ENCODE assay signal across 13 cellular contexts in genomic region chr15:75840659-75841058, GRCh38. TPM values are rescaled to one million over a fixed set of nuclear protein-coding genes. Genes with fewer than 3 reads are reported as not detected.
DNase-seq lines count a peak whose midpoint lies in the region; ATAC-seq, FAIRE-seq and TF ChIP-seq lines count a peak whose summit lies in the region.
"Had no signal": no experiment of that assay in that cellular context is flagged by ENCODE, and none has a peak within 500 bp of the region (broad histone marks: within the 10 kb centered on the region; RNA-seq: fewer than 3 reads in every experiment).

No MANE protein-coding gene starts in this region.

- no peak overlapping the region for H3K4me3 Mint-ChIP-seq in immature natural killer cell

- H2AFZ ChIP-seq in H1 (ENCODE audit: low read length), result no peak overlapping the region

- H2BK5ac ChIP-seq in H1 (ENCODE audit: low read depth, low read length) (no peak overlapping the region), mesendoderm (ENCODE audit: low read length) (no peak overlapping the region)

- H4K8ac ChIP-seq in H1 (ENCODE audit: extremely low read depth, insufficient read depth, low read length) (no peak overlapping the region), mesendoderm (ENCODE audit: low read depth, low read length) (no peak overlapping the region)

- no peak for FAIRE-seq in H1 (lab: Jason Lieb, UNC)

- H2BK12ac ChIP-seq in H1 (ENCODE audit: low read depth, low read length), result no peak overlapping the region

- no peaks in the 10 kb centered on the region for H3K9me3 ChIP-seq in H1 (ENCODE audit: insufficient read depth in 2 of 2, low read depth in 1 of 2, low read length in 1 of 2)

- H3K27ac Mint-ChIP-seq in immature natural killer cell, result peak overlapping the region in 2 of 6 donors; percentile 7
- H3K27ac Mint-ChIP-seq: activated T-helper 2 cell treated with anti-CD3 and anti-CD28 coated beads, Interferon-gamma antibody, Interleukin-2, Interleukin-4, amounts not matched to agents 10 μg/mL and 5 μg/mL and 100 μg/mL, durations not matched to agents 14 hours and 24 hours and 36 hours; naive B cell had no signal

- H3K23me2 ChIP-seq in H1 (ENCODE audit: low read depth, low read length), result peaks cover 12% of the 10 kb centered on the region

- H3K14ac ChIP-seq in H1 (ENCODE audit: insufficient read length), result no peak overlapping the region

- H4K5ac ChIP-seq in H1 (ENCODE audit: insufficient read length, low read depth, low read length) (no peak overlapping the region), mesendoderm (ENCODE audit: low read length) (no peak overlapping the region)

- H3K56ac ChIP-seq in H1 (replicated peaks; ENCODE audit: insufficient read length, low read depth, low read length), result no peak overlapping the region
- no peak overlapping the region for H3K56ac ChIP-seq in mesendoderm (ENCODE audit: low read length)

- H3K36me3 ChIP-seq in H1 (ENCODE audit: control insufficient read depth in 2 of 4, insufficient read depth in 4 of 4, low read length in 3 of 4) (no peaks in the 10 kb centered on the region; a peak in 1 of 8 replicates), mesendoderm (ENCODE audit: control insufficient read depth, insufficient read depth, low read length) (no peaks in the 10 kb centered on the region)

- no peak overlapping the region for H2AK5ac ChIP-seq in H1 (ENCODE audit: low read depth, low read length)
- no peak overlapping the region for H2AK5ac ChIP-seq in mesendoderm (ENCODE audit: low read length)

- no peaks in the 10 kb centered on the region for H3K9me3 Mint-ChIP-seq in immature natural killer cell
- H3K9me3 Mint-ChIP-seq: activated T-helper 2 cell treated with anti-CD3 and anti-CD28 coated beads, Interferon-gamma antibody, Interleukin-2, Interleukin-4, amounts not matched to agents 10 μg/mL and 5 μg/mL and 100 μg/mL, durations not matched to agents 14 hours and 24 hours and 36 hours; naive B cell had no signal

- peaks cover 8% of the 10 kb centered on the region in 2 experiments for H4K20me1 ChIP-seq in H1 (replicated peaks in 1 of 2; ENCODE audit: control insufficient read depth in 1 of 2, insufficient read depth in 2 of 2, low read length in 2 of 2)

- H4K91ac ChIP-seq in H1 (replicated peaks; ENCODE audit: insufficient read length, low read length), result no peak overlapping the region

- H2BK120ac ChIP-seq in H1 (replicated peaks; ENCODE audit: low read depth, low read length) (no peak overlapping the region), mesendoderm (ENCODE audit: low read depth, low read length) (no peak overlapping the region)

- H3K27ac ChIP-seq in H1 (ENCODE audit: low read depth, low read length), result no peak overlapping the region
- H3K27ac ChIP-seq in mesendoderm (ENCODE audit: low read depth, low read length), result no peak overlapping the region

- H3K4ac ChIP-seq in H1 (replicated peaks; ENCODE audit: insufficient read length, low read depth, low read length), result no peak overlapping the region
- H3K4ac ChIP-seq in mesendoderm (ENCODE audit: low read depth, low read length), result no peak overlapping the region

- DNase-seq in AG09309 (ENCODE audit: low read depth), result peak; percentile 28
- peak; percentile 10 for DNase-seq in NCI-H2171 (lab: John Stamatoyannopoulos, UW)
- DNase-seq in H1 (ENCODE audit: low read depth in 1 of 2, low spot score in 2 of 2), result no peak
- DNase-seq in mesendoderm, result peak; percentile 55
- DNase-seq in stimulated activated naive CD4-positive, alpha-beta T cell (lab: John Stamatoyannopoulos, UW), result no peak
- DNase-seq in immature natural killer cell, result no peak
- DNase-seq in activated naive CD4-positive, alpha-beta T cell treated with anti-CD3 and anti-CD28 coated beads, Interleukin-2, amount 50 U/mL, for 16 hours, result no peak
- DNase-seq: KG1, naive B cell, NCI-H748 treated with DMSO at 0.1 percent for 48 hours, T-helper 9 cell had no signal

- POLR2A ChIA-PET in H1 (lab: Charles Lee; ENCODE audit: partially characterized antibody), result interaction anchor here (1.3 to 6.6 kb wide), 4 partner anchors 9 to 103 kb away, joined by 3 to 43 read pairs (median 10); partner anchors contain the start of gene FBXO22

- peaks cover 2 to 20% (median 9%) of the 10 kb centered on the region in 4 experiments; a peak in 6 of 7 replicates for H3K27me3 ChIP-seq in H1 (replicated peaks in 1 of 4; ENCODE audit: control insufficient read depth in 3 of 4, extremely low read depth in 1 of 4, insufficient read depth in 3 of 4, low read length in 3 of 4)
- no peaks in the 10 kb centered on the region for H3K27me3 ChIP-seq in mesendoderm (ENCODE audit: insufficient read depth, low read length, poor library complexity)

- H3K4me3 ChIP-seq in AG09309 (ENCODE audit: control insufficient read depth, low read depth, low read length), result no peak overlapping the region
- no peak overlapping the region for H3K4me3 ChIP-seq in H1 (ENCODE audit: extremely low read depth in 1 of 4, insufficient read depth in 2 of 4, low read depth in 3 of 4, low read length in 4 of 4)
- H3K4me3 ChIP-seq in mesendoderm (ENCODE audit: low read length), result no peak overlapping the region

- no peak for TF ChIP-seq POLR2A in H1 (IDR thresholded peaks at IDR 0.05; ENCODE audit: control extremely low read depth in 1 of 2, low read depth in 2 of 2, low read length in 2 of 2)

- TF ChIP-seq RAD21 in H1 (IDR thresholded peaks at IDR 0.05 in 1 of 2, conservative IDR thresholded peaks at IDR 0.05 in 1 of 2; ENCODE audit: low read depth in 2 of 2, low read length in 2 of 2), result no peak

- H3K4me1 Mint-ChIP-seq in immature natural killer cell, result peaks cover 24 to 33% of the 10 kb centered on the region in 2 donors

- H3K27me3 Mint-ChIP-seq in immature natural killer cell (ENCODE audit: low read depth in 3 of 3), result peaks cover 0 to 9% (median 8%) of the 10 kb centered on the region in 3 donors
- H3K27me3 Mint-ChIP-seq: naive B cell had no signal

- H2BK15ac ChIP-seq in H1 (ENCODE audit: low read length) (no peak overlapping the region), mesendoderm (replicated peaks; ENCODE audit: low read depth) (no peak overlapping the region)

- peaks cover 4% of the 10 kb centered on the region; the same call in 1 of the 2 replicates for H3K79me1 ChIP-seq in H1 (ENCODE audit: low read depth, low read length)
- peaks cover 9% of the 10 kb centered on the region for H3K79me1 ChIP-seq in mesendoderm (ENCODE audit: low read length)

- H3K79me2 ChIP-seq in H1 (ENCODE audit: control insufficient read depth in 1 of 2, insufficient read depth in 2 of 2, low read length in 2 of 2), result peaks cover 11 to 16% of the 10 kb centered on the region in 2 experiments
- peaks cover 16% of the 10 kb centered on the region for H3K79me2 ChIP-seq in mesendoderm (ENCODE audit: control insufficient read depth, insufficient read depth, low read length)

- no peak overlapping the region for H3K23ac ChIP-seq in H1 (ENCODE audit: insufficient read length)
- no peak overlapping the region for H3K23ac ChIP-seq in mesendoderm (ENCODE audit: low read length)

- no peak overlapping the region for H3K9ac ChIP-seq in H1 (replicated peaks in 1 of 4; ENCODE audit: extremely low read depth in 1 of 4, low read depth in 3 of 4, low read length in 3 of 4)
- no peak overlapping the region for H3K9ac ChIP-seq in mesendoderm (ENCODE audit: low read length)

- peaks cover 0 to 4% (median 0%) of the 10 kb centered on the region in 3 donors for H3K36me3 Mint-ChIP-seq in immature natural killer cell
- H3K36me3 Mint-ChIP-seq: naive B cell had no signal

- CTCF ChIA-PET in H1 (lab: Charles Lee; ENCODE audit: partially characterized antibody), result interaction anchor here (0.7 to 2.3 kb wide), 9 partner anchors 8 to 298 kb away, joined by 3 to 12 read pairs (median 4); partner anchors contain the start of gene FBXO22

- no peak overlapping the region for H3K18ac ChIP-seq in H1 (ENCODE audit: extremely low read depth, low read length)
- no peak overlapping the region for H3K18ac ChIP-seq in mesendoderm (ENCODE audit: low read length)

- no peak for TF ChIP-seq EP300 in H1 (IDR thresholded peaks at IDR 0.05; ENCODE audit: borderline replicate concordance in 1 of 2, low read depth in 2 of 2, low read length in 2 of 2)

- H3K4me1 ChIP-seq in H1 (replicated peaks in 1 of 4; ENCODE audit: control insufficient read depth in 3 of 4, insufficient read depth in 4 of 4, low read length in 3 of 4), result peaks cover 0 to 12% (median 8%) of the 10 kb centered on the region in 4 experiments
- peaks cover 8% of the 10 kb centered on the region for H3K4me1 ChIP-seq in mesendoderm (ENCODE audit: control insufficient read depth, low read depth, low read length)

- H2BK20ac ChIP-seq in H1 (ENCODE audit: low read length), result no peak overlapping the region

- ATAC-seq in GM18907 (IDR thresholded peaks at IDR 0.05; ENCODE audit: unreplicated experiment), result no peak

- no peak overlapping the region for H3K4me2 ChIP-seq in H1 (ENCODE audit: insufficient read depth in 1 of 2, low read depth in 2 of 2, low read length in 2 of 2)
- no peak overlapping the region for H3K4me2 ChIP-seq in mesendoderm (ENCODE audit: low read length)

- TF ChIP-seq CTCF in AG09309 (IDR thresholded peaks at IDR 0.05; ENCODE audit: control insufficient read depth, insufficient read depth, low read depth, low read length, missing control alignments) (no peak), H1 (IDR thresholded peaks at IDR 0.05; ENCODE audit: control extremely low read depth in 1 of 3, insufficient read depth in 1 of 3, low read depth in 1 of 3, low read length in 3 of 3) (no peak)

TF ChIP-seq in H1, 55 proteins besides CTCF, POLR2A, EP300 and RAD21 (continues in another document):
- TF ChIP-seq, protein P1, sequence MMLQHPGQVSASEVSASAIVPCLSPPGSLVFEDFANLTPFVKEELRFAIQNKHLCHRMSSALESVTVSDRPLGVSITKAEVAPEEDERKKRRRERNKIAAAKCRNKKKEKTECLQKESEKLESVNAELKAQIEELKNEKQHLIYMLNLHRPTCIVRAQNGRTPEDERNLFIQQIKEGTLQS (IDR thresholded peaks at IDR 0.05; ENCODE audit: insufficient read depth, low read depth, low read length), result peak; percentile 54; the same call in 1 of the 2 replicates

RNA-seq across cellular contexts. Expression of gene UBE2Q2, which starts 2.6 kb away (rescaled TPM):
- 22.4 and 22.7 TPM in 2 replicates for total RNA-seq in H1 (2021; fragmentation: NEBNext Ultra II Directional; extraction: Animal tissue kit (Norgen Biotek cat#: 25700))
- polyA plus RNA-seq in H1 (2011; rRNA removed), result 6.5 and 10.1 TPM in 2 replicates
- polyA plus RNA-seq in H1 (2011; cell fraction: cytosol; rRNA removed), result 12.3 TPM
- polyA plus RNA-seq in H1 (2011; cell fraction: nucleus; rRNA removed), result 13.9 TPM
- 9.2 to 14.6 TPM (median 10.4 TPM) in 4 replicates for polyA plus RNA-seq in H1 (2012, experiment 1 of 2)
- 1.3 TPM for polyA plus RNA-seq in H1 (2012, experiment 2 of 2)
- 12.7 TPM for polyA plus RNA-seq in H1 (2013, experiment 1 of 2)
- 13.4 TPM for polyA plus RNA-seq in H1 (2013, experiment 2 of 2)
- 8.8 and 9.4 TPM in 2 replicates for polyA minus RNA-seq in H1 (2011; rRNA and poly(A)+ RNA removed)
- 9.2 TPM for polyA minus RNA-seq in H1 (2011; cell fraction: cytosol; rRNA and poly(A)+ RNA removed)
- polyA minus RNA-seq in H1 (2011; cell fraction: nucleus; rRNA and poly(A)+ RNA removed), result 30.1 TPM
- 15.2 TPM for polyA plus RNA-seq in mesendoderm (2013, experiment 1 of 2)
- 14.8 TPM for polyA plus RNA-seq in mesendoderm (2013, experiment 2 of 2)
- polyA plus RNA-seq in immature natural killer cell, result 10 to 100 TPM; 38.9 to 55.7 (median 52.1) TPM

Comparison
In these comparisons a context has a peak if more than half of its experiments do, and no peak if none do; other contexts are left out.
1. DNase-seq: peak in AG09309 (single experiment), NCI-H2171 (single experiment) and mesendoderm (single experiment); none in H1 (0 of 2), stimulated activated naive CD4-positive, alpha-beta T cell (0 of 6), immature natural killer cell (0 of 3) and activated naive CD4-positive, alpha-beta T cell treated with anti-CD3 and anti-CD28 coated beads, Interleukin-2, amount 50 U/mL, for 16 hours (single experiment).